Comparison of ENCODE assay signal across 9 cellular contexts in genomic region chr17:11948791-11949190, GRCh38. TPM values are rescaled to one million over a fixed set of nuclear protein-coding genes. Genes with fewer than 3 reads are reported as not detected.
A peak's percentile ranks its signal among the peaks of the same experiment; 100 is the strongest.
DNase-seq lines count a peak whose midpoint lies in the region; ATAC-seq and TF ChIP-seq lines count a peak whose summit lies in the region.
"Had no signal": no experiment of that assay in that cellular context is flagged by ENCODE, and none has a peak within 500 bp of the region (broad histone marks: within the 10 kb centered on the region; RNA-seq: fewer than 3 reads in every experiment).

No MANE protein-coding gene starts in this region.

- CTCF ChIA-PET in Panc1 (lab: Charles Lee) = no interaction called here
- CTCF ChIA-PET in activated naive CD4-positive, alpha-beta T cell treated with anti-CD3 and anti-CD28 coated beads, Interleukin-2, amount 10 ng/mL, durations not matched to agents 7 days and 5 days (lab: Charles Lee) = interaction anchor here (1.1 kb wide), 1 partner anchor 13 kb away, joined by 3 read pairs; no protein-coding TSS in a partner anchor
- CTCF ChIA-PET in activated CD4-positive, alpha-beta memory T cell treated with anti-CD3 and anti-CD28 coated beads, Interleukin-2, amount 10 ng/mL, durations not matched to agents 7 days and 5 days (lab: Charles Lee) = no interaction called here

- no peak overlapping the region for H3K9ac ChIP-seq in neuronal stem cell (ENCODE audit: low read depth, low read length, poor library complexity)

- no peak overlapping the region for H2BK120ac ChIP-seq in neuronal stem cell (ENCODE audit: low read depth, low read length)

- H3K27me3 ChIP-seq in Panc1 (ENCODE audit: control insufficient read depth, insufficient read depth, low read length) = no peaks in the 10 kb centered on the region
- H3K27me3 ChIP-seq in neuronal stem cell (ENCODE audit: control insufficient read depth in 3 of 3, insufficient read depth in 3 of 3, low read depth in 1 of 3, low read length in 3 of 3) = no peaks in the 10 kb centered on the region

- no peaks in the 10 kb centered on the region for H3K79me1 ChIP-seq in neuronal stem cell (ENCODE audit: low read depth, low read length)

- H3K27me3 Mint-ChIP-seq in activated naive CD4-positive, alpha-beta T cell treated with anti-CD3 and anti-CD28 coated beads, Interleukin-2, amount 10 ng/mL, durations not matched to agents 7 days and 5 days = no peaks in the 10 kb centered on the region
- no peaks in the 10 kb centered on the region for H3K27me3 Mint-ChIP-seq in activated CD4-positive, alpha-beta memory T cell treated with anti-CD3 and anti-CD28 coated beads, Interleukin-2, amount 10 ng/mL, durations not matched to agents 7 days and 5 days

- peak; percentile 71 for ATAC-seq in Panc1

- 0 out of 2 replicates have a peak, but pooled peaks cover 1% of the 10 kb centered on the region for H3K9me3 ChIP-seq in Panc1 (ENCODE audit: control insufficient read depth, insufficient read depth, low read depth, low read length)
- peaks cover 2 to 3% of the 10 kb centered on the region in 2 donors for H3K9me3 ChIP-seq in neuronal stem cell (replicated peaks in 1 of 2; ENCODE audit: control insufficient read depth in 2 of 2, insufficient read depth in 1 of 2, low read depth in 1 of 2, low read length in 2 of 2)

- no peak overlapping the region for H3K4ac ChIP-seq in neuronal stem cell (ENCODE audit: low read length)

- H3K4me1 ChIP-seq in Panc1 (ENCODE audit: control insufficient read depth, insufficient read depth, low read length) = no peaks in the 10 kb centered on the region
- H3K4me1 ChIP-seq in neuronal stem cell (ENCODE audit: control insufficient read depth in 2 of 2, insufficient read depth in 1 of 2, low read depth in 1 of 2, low read length in 2 of 2) = peaks cover 0 to 2% of the 10 kb centered on the region in 2 donors

- H3K14ac ChIP-seq in neuronal stem cell (ENCODE audit: low read length) = no peak overlapping the region

- no CpG with 5 or more reads among the region's 6 CpGs for WGBS in neuronal stem cell (ENCODE audit: extremely low coverage in 2 of 2, insufficient read length in 2 of 2, insufficient replicate concordance in 1 of 2), 2 donors

- POLR2A ChIA-PET in Panc1 (lab: Charles Lee) = interaction anchor here (0.7 kb wide), 1 partner anchor 49 kb away, joined by 3 read pairs; the partner anchor contains the start of gene ZNF18
- POLR2A ChIA-PET in activated CD4-positive, alpha-beta memory T cell treated with anti-CD3 and anti-CD28 coated beads, Interleukin-2, amount 10 ng/mL, durations not matched to agents 7 days and 5 days (lab: Charles Lee) = no interaction called here

- DNase-seq in DMS 273 treated with DMSO at 0.1 percent for 48 hours (lab: John Stamatoyannopoulos, UW) (peak; percentile 39), Panc1 (ENCODE audit: low read depth, low spot score) (no peak), fibroblast of mammary gland (ENCODE audit: low read depth) (peak; percentile 89), pons (ENCODE audit: low spot score) (peak; percentile 32), neuronal stem cell (ENCODE audit: low spot score) (no peak), germinal center (ENCODE audit: low spot score) (no peak)
- DNase-seq in activated naive CD4-positive, alpha-beta T cell treated with anti-CD3 and anti-CD28 coated beads, Interleukin-2, amount 10 ng/mL, durations not matched to agents 7 days and 5 days = no peak
- no peak for DNase-seq in activated CD4-positive, alpha-beta memory T cell treated with anti-CD3 and anti-CD28 coated beads, Interleukin-2, amount 10 ng/mL, durations not matched to agents 7 days and 5 days
- DNase-seq: effector CD8-positive, alpha-beta T cell had no signal

- no peak overlapping the region for H3K4me3 Mint-ChIP-seq in activated naive CD4-positive, alpha-beta T cell treated with anti-CD3 and anti-CD28 coated beads, Interleukin-2, amount 10 ng/mL, durations not matched to agents 7 days and 5 days
- no peak overlapping the region for H3K4me3 Mint-ChIP-seq in activated CD4-positive, alpha-beta memory T cell treated with anti-CD3 and anti-CD28 coated beads, Interleukin-2, amount 10 ng/mL, durations not matched to agents 7 days and 5 days

- no peaks in the 10 kb centered on the region for H3K36me3 ChIP-seq in Panc1 (ENCODE audit: control insufficient read depth, insufficient read depth, low read length)
- peaks cover 0 to 2% of the 10 kb centered on the region in 2 donors for H3K36me3 ChIP-seq in neuronal stem cell (replicated peaks in 1 of 2; ENCODE audit: control insufficient read depth in 2 of 2, insufficient read depth in 2 of 2, low read length in 2 of 2)

- H2BK5ac ChIP-seq in neuronal stem cell (ENCODE audit: low read length) = no peak overlapping the region

- H3K9me3 Mint-ChIP-seq in activated naive CD4-positive, alpha-beta T cell treated with anti-CD3 and anti-CD28 coated beads, Interleukin-2, amount 10 ng/mL, durations not matched to agents 7 days and 5 days = peaks cover 7% of the 10 kb centered on the region
- H3K9me3 Mint-ChIP-seq in activated CD4-positive, alpha-beta memory T cell treated with anti-CD3 and anti-CD28 coated beads, Interleukin-2, amount 10 ng/mL, durations not matched to agents 7 days and 5 days = no peaks in the 10 kb centered on the region

- intact Hi-C loops in Panc1 (cut with micrococcal nuclease; ENCODE audit: unreplicated experiment) = no loop called here

- no peak overlapping the region for H2AK5ac ChIP-seq in neuronal stem cell (ENCODE audit: low read depth, low read length)

- no peak overlapping the region for H3K4me2 ChIP-seq in neuronal stem cell (ENCODE audit: insufficient read depth, low read length, poor library complexity, severe bottlenecking)

- no TSS peak for BruUV-seq in Panc1 (replicated peaks; lab: Mats Ljungman, UMichigan)

- H2AFZ ChIP-seq in neuronal stem cell (ENCODE audit: low read length) = no peak overlapping the region

- no peak overlapping the region for H3K27ac Mint-ChIP-seq in activated naive CD4-positive, alpha-beta T cell treated with anti-CD3 and anti-CD28 coated beads, Interleukin-2, amount 10 ng/mL, durations not matched to agents 7 days and 5 days
- no peak overlapping the region for H3K27ac Mint-ChIP-seq in activated CD4-positive, alpha-beta memory T cell treated with anti-CD3 and anti-CD28 coated beads, Interleukin-2, amount 10 ng/mL, durations not matched to agents 7 days and 5 days

- H3K18ac ChIP-seq in neuronal stem cell (ENCODE audit: low read length) = no peak overlapping the region

- no peak overlapping the region for H4K91ac ChIP-seq in neuronal stem cell (ENCODE audit: low read depth, low read length, poor library complexity)

- H3K27ac ChIP-seq in Panc1 (ENCODE audit: low read length) (no peak overlapping the region), neuronal stem cell (replicated peaks; ENCODE audit: low read length) (no peak overlapping the region)

- no peak overlapping the region for H3K23ac ChIP-seq in neuronal stem cell (ENCODE audit: low read depth, low read length, poor library complexity)

- TF ChIP-seq CTCF in Panc1 (IDR thresholded peaks at IDR 0.05) (no peak), fibroblast of mammary gland (conservative IDR thresholded peaks at IDR 0.05; ENCODE audit: control insufficient read depth, insufficient read depth, low read depth, low read length) (no peak)

- in situ Hi-C loops in Panc1 (cut with HindIII; ENCODE audit: low pct_unique_long_range_greater_than_20kb, low sequenced_read_pairs) = no loop called here

- no peaks in the 10 kb centered on the region for H3K36me3 Mint-ChIP-seq in activated naive CD4-positive, alpha-beta T cell treated with anti-CD3 and anti-CD28 coated beads, Interleukin-2, amount 10 ng/mL, durations not matched to agents 7 days and 5 days
- no peaks in the 10 kb centered on the region for H3K36me3 Mint-ChIP-seq in activated CD4-positive, alpha-beta memory T cell treated with anti-CD3 and anti-CD28 coated beads, Interleukin-2, amount 10 ng/mL, durations not matched to agents 7 days and 5 days (ENCODE audit: low read depth)

- no peak overlapping the region for H2BK12ac ChIP-seq in neuronal stem cell (ENCODE audit: low read length)

- no peaks in the 10 kb centered on the region for H3K4me1 Mint-ChIP-seq in activated naive CD4-positive, alpha-beta T cell treated with anti-CD3 and anti-CD28 coated beads, Interleukin-2, amount 10 ng/mL, durations not matched to agents 7 days and 5 days
- H3K4me1 Mint-ChIP-seq in activated CD4-positive, alpha-beta memory T cell treated with anti-CD3 and anti-CD28 coated beads, Interleukin-2, amount 10 ng/mL, durations not matched to agents 7 days and 5 days = no peaks in the 10 kb centered on the region

- H4K8ac ChIP-seq in neuronal stem cell (ENCODE audit: low read depth, low read length) = no peak overlapping the region

- H3K4me3 ChIP-seq in Panc1 (ENCODE audit: low read depth in 2 of 2, low read length in 2 of 2) (no peak overlapping the region), fibroblast of mammary gland (ENCODE audit: control insufficient read depth, low read depth, low read length) (peak overlapping the region; percentile 12), neuronal stem cell (ENCODE audit: low read length in 2 of 2) (no peak overlapping the region)

- no peak overlapping the region for H2BK15ac ChIP-seq in neuronal stem cell (ENCODE audit: low read length)

RNA-seq across cellular contexts. Expression of gene ZNF18, which starts 48.5 kb away (rescaled TPM):
- 7.4 TPM for total RNA-seq in Panc1 (2021; ENCODE audit: unreplicated experiment)
- polyA plus RNA-seq in Panc1 (2012; ENCODE audit: insufficient read length) = 3.9 TPM
- polyA plus RNA-seq in neuronal stem cell (2013, experiment 1 of 2) = 5.4 TPM
- 5.8 TPM for polyA plus RNA-seq in neuronal stem cell (2013, experiment 2 of 2)
- 10 to 100 TPM in 1 of 2 experiments, 1 to 10 TPM in 1; 9.7 to 12.6 TPM for total RNA-seq in activated CD4-positive, alpha-beta memory T cell treated with anti-CD3 and anti-CD28 coated beads, Interleukin-2, amount 10 ng/mL, durations not matched to agents 7 days and 5 days

Comparison
In these comparisons a context has a peak if more than half of its experiments do, and no peak if none do; other contexts are left out.
1. DNase-seq: peak in DMS 273 treated with DMSO at 0.1 percent for 48 hours (single experiment), fibroblast of mammary gland (single experiment) and pons (single experiment); none in Panc1 (single experiment), neuronal stem cell (single experiment), germinal center (single experiment), activated naive CD4-positive, alpha-beta T cell treated with anti-CD3 and anti-CD28 coated beads, Interleukin-2, amount 10 ng/mL, durations not matched to agents 7 days and 5 days (single experiment) and activated CD4-positive, alpha-beta memory T cell treated with anti-CD3 and anti-CD28 coated beads, Interleukin-2, amount 10 ng/mL, durations not matched to agents 7 days and 5 days (single experiment).